ENCODE assay signal across 1 cellular context in the genomic region with DNA sequence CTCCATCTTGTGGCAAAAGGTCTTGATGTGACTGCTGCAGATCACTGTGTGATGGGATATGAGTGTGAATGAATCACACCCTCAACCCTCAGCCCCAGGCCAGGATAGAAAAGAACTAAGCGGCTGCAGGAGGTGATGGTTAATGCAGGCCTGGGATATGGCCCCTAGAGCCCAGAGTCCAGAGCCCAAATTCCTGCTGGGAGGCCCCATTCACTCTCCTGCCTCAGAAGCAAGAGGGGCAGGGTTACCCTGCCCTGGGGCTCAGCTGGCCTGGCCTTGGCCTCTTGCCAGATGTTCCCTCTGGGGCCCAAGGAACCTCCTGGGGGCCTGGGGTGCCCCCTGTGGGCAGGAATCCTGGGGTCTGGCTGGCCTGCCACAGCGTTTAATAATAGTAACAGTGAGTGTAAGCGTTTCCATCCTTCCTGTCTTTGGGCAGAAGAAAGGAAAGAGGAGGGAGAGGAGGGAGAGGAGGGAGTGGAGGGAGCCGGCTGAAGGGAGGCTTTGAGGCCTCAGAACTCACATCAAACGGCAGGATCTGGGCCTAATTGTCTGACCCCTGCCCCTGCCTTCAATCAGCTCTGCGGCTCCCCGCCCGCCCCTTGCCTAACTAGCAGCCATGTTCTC.
TF ChIP-seq lines count a peak whose summit lies in the region.

No MANE protein-coding gene starts in this region.

TF ChIP-seq in HepG2, 621 proteins besides CTCF, POLR2A, EP300 and RAD21 (continued from another document):
- 0 out of 2 replicates have a peak, but pooled peaks have one; percentile 3 for TF ChIP-seq SOX5 (CRISPR knock-in tag; IDR thresholded peaks at IDR 0.05; ENCODE audit: borderline replicate concordance)
